In the genomic region with DNA sequence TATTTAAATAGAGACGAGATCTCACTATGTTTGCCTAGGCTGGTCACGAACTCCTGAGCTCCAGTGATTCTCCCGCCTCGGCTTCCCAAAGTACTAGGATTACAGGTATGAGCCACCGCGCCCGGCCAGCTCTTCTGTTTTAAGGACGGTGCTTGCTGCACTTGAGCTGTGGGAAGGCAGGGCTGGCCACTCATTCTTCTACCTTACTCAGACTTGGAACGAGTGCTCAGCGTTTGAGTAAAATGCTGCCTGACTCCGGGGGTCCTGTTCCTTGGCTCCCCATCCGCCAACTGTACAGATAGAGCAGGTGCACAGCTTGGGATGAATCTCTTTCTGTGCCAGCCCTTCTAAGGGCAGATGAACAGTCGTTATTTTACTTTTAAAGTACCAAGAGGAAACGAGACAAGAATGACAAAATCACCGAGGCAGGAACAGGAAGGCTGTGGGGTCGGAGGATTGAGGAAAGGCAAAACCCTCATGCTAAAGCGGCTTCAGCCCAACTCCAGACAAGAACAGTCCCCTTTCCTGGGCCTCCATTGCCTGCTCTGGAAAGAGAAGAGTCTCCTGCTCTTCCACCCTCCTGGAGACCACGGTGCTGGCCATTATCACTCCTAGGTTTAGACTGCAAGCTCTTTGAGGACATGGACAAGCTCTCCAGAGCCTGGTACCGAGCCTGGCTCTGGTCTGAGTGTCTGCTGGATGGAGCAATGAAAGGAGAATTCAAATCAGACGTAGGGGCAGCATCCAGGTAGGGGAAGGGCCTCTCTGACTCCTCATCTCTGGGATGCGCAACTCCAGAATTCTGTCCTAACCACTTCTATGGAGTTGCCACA, we compare ENCODE assay signal across 1 cellular context.
TF ChIP-seq lines count a peak whose summit lies in the region.

No MANE protein-coding gene starts in this region.

TF ChIP-seq in GM12878, 131 proteins besides CTCF, POLR2A, EP300 and RAD21:
- no peak for TF ChIP-seq CEBPZ (IDR thresholded peaks at IDR 0.05; ENCODE audit: low read depth, low read length)
- TF ChIP-seq POU2F2 (IDR thresholded peaks at IDR 0.05; ENCODE audit: borderline replicate concordance, low read depth, low read length): no peak
- TF ChIP-seq ESRRA (IDR thresholded peaks at IDR 0.05; ENCODE audit: low read length): no peak
- no peak for TF ChIP-seq TCF7 (IDR thresholded peaks at IDR 0.05; ENCODE audit: borderline replicate concordance)
- TF ChIP-seq NBN (IDR thresholded peaks at IDR 0.05): no peak
- TF ChIP-seq ZNF217 (IDR thresholded peaks at IDR 0.05): no peak
- TF ChIP-seq IKZF1 (conservative IDR thresholded peaks at IDR 0.05): no peak
- no peak for TF ChIP-seq STAT1 (conservative IDR thresholded peaks at IDR 0.05)
- TF ChIP-seq SMAD1 (IDR thresholded peaks at IDR 0.05; ENCODE audit: low read depth, partially characterized antibody): no peak
